10 cellular contexts compared by ENCODE assay signal in genomic region chr4:129342820-129343219, GRCh38.
A peak's percentile ranks its signal among the peaks of the same experiment; 100 is the strongest.
DNase-seq lines count a peak whose midpoint lies in the region; ATAC-seq and TF ChIP-seq lines count a peak whose summit lies in the region.
"Had no signal": no experiment of that assay in that cellular context is flagged by ENCODE, and none has a peak within 500 bp of the region (broad histone marks: within the 10 kb centered on the region; RNA-seq: fewer than 3 reads in every experiment).

No MANE protein-coding gene starts in this region.

- H3K36me3 Mint-ChIP-seq in endothelial cell (ENCODE audit: low read depth, unreplicated experiment), result peaks cover 6% of the 10 kb centered on the region

- no peak for TF ChIP-seq CTCF in astrocyte of the cerebellum (IDR thresholded peaks at IDR 0.05; ENCODE audit: low read depth, low read length, missing control alignments)
- TF ChIP-seq CTCF in left lung (IDR thresholded peaks at IDR 0.05), result no peak
- TF ChIP-seq CTCF in tibial artery (IDR thresholded peaks at IDR 0.05), result no peak
- no peak for TF ChIP-seq CTCF in endothelial cell (IDR thresholded peaks at IDR 0.05; ENCODE audit: unreplicated experiment)

- H3K4me1 Mint-ChIP-seq in endothelial cell (ENCODE audit: unreplicated experiment), result peaks cover 13% of the 10 kb centered on the region

- in situ Hi-C loops in ACHN (cut with HindIII; ENCODE audit: low pct_ligation_motif_present, low pct_unique_long_range_greater_than_20kb, low sequenced_read_pairs) (no loop called here), astrocyte of the cerebellum (cut with HindIII; ENCODE audit: low sequenced_read_pairs) (no loop called here)

- ATAC-seq in left lung (peak; percentile 94), GM21717 (IDR thresholded peaks at IDR 0.05; ENCODE audit: unreplicated experiment) (no peak)
- ATAC-seq: T-helper 17 cell had no signal

- no peaks in the 10 kb centered on the region for H3K9me3 Mint-ChIP-seq in endothelial cell (ENCODE audit: unreplicated experiment)

- H3K27me3 ChIP-seq in left lung (no peaks in the 10 kb centered on the region), tibial artery (no peaks in the 10 kb centered on the region)

- no peaks in the 10 kb centered on the region for H3K36me3 ChIP-seq in left lung
- no peaks in the 10 kb centered on the region for H3K36me3 ChIP-seq in tibial artery

- H3K4me3 Mint-ChIP-seq in endothelial cell (ENCODE audit: unreplicated experiment), result no peak overlapping the region
- H3K4me3 Mint-ChIP-seq: T-helper 17 cell had no signal

- H3K27ac Mint-ChIP-seq in endothelial cell (ENCODE audit: unreplicated experiment), result no peak overlapping the region
- H3K27ac Mint-ChIP-seq: T-helper 17 cell had no signal

- H3K4me1 ChIP-seq in left lung, result peaks cover 0 to 27% of the 10 kb centered on the region in 2 donors
- H3K4me1 ChIP-seq in tibial artery, result peaks cover 0 to 5% (median 2%) of the 10 kb centered on the region in 4 donors
- H3K4me1 ChIP-seq: Caco-2 had no signal

- H3K27me3 Mint-ChIP-seq in endothelial cell (ENCODE audit: unreplicated experiment), result peaks cover 2% of the 10 kb centered on the region

- intact Hi-C loops in left lung (cut with DNase I), result no loop called here
- intact Hi-C loops in tibial artery (cut with DNase I; ENCODE audit: low total_unique reads), result no loop called here

- peak overlapping the region; percentile 50 to 56 for H3K27ac ChIP-seq in left lung
- H3K27ac ChIP-seq in tibial artery, result no peak overlapping the region

- DNase-seq in ACHN, result peak; percentile 51
- DNase-seq in KG1 (lab: John Stamatoyannopoulos, UW), result peak; percentile 7
- peak; percentile 51 for DNase-seq in astrocyte of the cerebellum (ENCODE audit: low read depth)
- no peak for DNase-seq in left lung
- no peak for DNase-seq in tibial artery
- DNase-seq in endothelial cell (ENCODE audit: low spot score), result no peak
- no peak for DNase-seq in HuH-7 (ENCODE audit: low spot score)
- DNase-seq: Caco-2, T-helper 17 cell had no signal

- H3K4me3 ChIP-seq in astrocyte of the cerebellum (ENCODE audit: low read depth, low read length) (no peak overlapping the region), left lung (no peak overlapping the region), tibial artery (no peak overlapping the region)

- H3K9me3 ChIP-seq in left lung (no peaks in the 10 kb centered on the region), tibial artery (no peaks in the 10 kb centered on the region)
- H3K9me3 ChIP-seq: Caco-2 had no signal

Comparison
In these comparisons a context has a peak if more than half of its experiments do, and no peak if none do; other contexts are left out.
1. DNase-seq: peak in ACHN (single experiment), KG1 (single experiment) and astrocyte of the cerebellum (single experiment); none in left lung (0 of 2), tibial artery (0 of 2), endothelial cell (single experiment) and HuH-7 (single experiment).
2. H3K27ac ChIP-seq: peak in left lung (2 of 2); none in tibial artery (0 of 2).